Comparison of ENCODE assay signal across 12 cellular contexts in genomic region chr1:173506437-173506836, GRCh38. TPM values are rescaled to one million over a fixed set of nuclear protein-coding genes. Genes with fewer than 3 reads are reported as not detected.
DNase-seq lines count a peak whose midpoint lies in the region; ATAC-seq and TF ChIP-seq lines count a peak whose summit lies in the region.
"Had no signal": no experiment of that assay in that cellular context is flagged by ENCODE, and none has a peak within 500 bp of the region (broad histone marks: within the 10 kb centered on the region; RNA-seq: fewer than 3 reads in every experiment).

No MANE protein-coding gene starts in this region.

- POLR2A ChIA-PET in MCF 10A (lab: Yijun Ruan, JAX), result interaction anchor here (0.6 to 7.8 kb wide), 14 partner anchors 9 to 787 kb away, joined by 3 to 77 read pairs (median 5); partner anchors contain the start of genes KLHL20 and PRDX6

- no peak for TF ChIP-seq POLR2A in breast epithelium (IDR thresholded peaks at IDR 0.05)

- intact Hi-C loops in MCF 10A (cut with micrococcal nuclease) (loop anchor here (2.0 to 10.0 kb wide), 3 partner anchors 28 to 208 kb away; partner anchors contain the start of gene KLHL20), breast epithelium (cut with DNase I; ENCODE audit: low total_unique reads) (loop anchor here (5.0 kb wide), 1 partner anchor 289 kb away; no protein-coding TSS in a partner anchor), upper lobe of right lung (cut with DNase I) (no loop called here)

- CTCF ChIA-PET in MCF 10A (lab: Yijun Ruan, JAX), result interaction anchor here (0.6 to 3.5 kb wide), 13 partner anchors 15 to 245 kb away, joined by 3 to 26 read pairs (median 3); partner anchors contain the start of gene SLC9C2

- H3K4me1 ChIP-seq in breast epithelium, result no peaks in the 10 kb centered on the region
- H3K4me1 ChIP-seq in upper lobe of right lung, result peaks cover 3% of the 10 kb centered on the region
- H3K4me1 ChIP-seq: BLaER1 treated with 17β-estradiol and CSF1 and Interleukin-3, amounts not matched to agents 10 nM and 100 nM had no signal

- no peak overlapping the region for H3K4me3 ChIP-seq in breast epithelium
- H3K4me3 ChIP-seq in upper lobe of right lung, result no peak overlapping the region
- H3K4me3 ChIP-seq: BLaER1 treated with 17β-estradiol and CSF1 and Interleukin-3, amounts not matched to agents 10 nM and 100 nM had no signal

- BruUV-seq in MCF 10A (replicated peaks; lab: Mats Ljungman, UMichigan), result no TSS peak

- H3K4me3 Mint-ChIP-seq in MCF 10A (ENCODE audit: unreplicated experiment), result no peak overlapping the region
- H3K4me3 Mint-ChIP-seq: activated T-helper 1 cell treated with anti-CD3 and anti-CD28 coated beads, Interleukin-12 subunit alpha, Interleukin-12 subunit beta, Interleukin-2, Interleukin-4 antibody, amounts not matched to agents 30 ng/mL and 10 ng/mL and 1 ng/mL, durations not matched to agents 14 hours and 24 hours and 36 hours had no signal

- in situ Hi-C loops in KBM-7 (cut with MboI; ENCODE audit: low pct_unique_long_range_greater_than_20kb, low sequenced_read_pairs), result no loop called here

- no peaks in the 10 kb centered on the region for H3K27me3 Mint-ChIP-seq in MCF 10A (ENCODE audit: insufficient read depth, unreplicated experiment)

- no peaks in the 10 kb centered on the region for H3K9me3 ChIP-seq in breast epithelium
- no peaks in the 10 kb centered on the region for H3K9me3 ChIP-seq in upper lobe of right lung
- H3K9me3 ChIP-seq: BLaER1 treated with 17β-estradiol and CSF1 and Interleukin-3, amounts not matched to agents 10 nM and 100 nM had no signal

- H3K27ac ChIP-seq in breast epithelium, result no peak overlapping the region
- H3K27ac ChIP-seq in upper lobe of right lung, result peak overlapping the region; percentile 72
- H3K27ac ChIP-seq: BLaER1 treated with 17β-estradiol and CSF1 and Interleukin-3, amounts not matched to agents 10 nM and 100 nM had no signal

- peaks cover 26% of the 10 kb centered on the region for H3K4me1 Mint-ChIP-seq in MCF 10A (ENCODE audit: insufficient read depth, unreplicated experiment)

- H3K27me3 ChIP-seq in breast epithelium (no peaks in the 10 kb centered on the region), upper lobe of right lung (no peaks in the 10 kb centered on the region)
- H3K27me3 ChIP-seq: BLaER1 treated with 17β-estradiol and CSF1 and Interleukin-3, amounts not matched to agents 10 nM and 100 nM had no signal

- ATAC-seq in upper lobe of right lung, result peak; percentile 70
- no peak for ATAC-seq in HG03571 (IDR thresholded peaks at IDR 0.05; ENCODE audit: unreplicated experiment)
- ATAC-seq in GM21723 (IDR thresholded peaks at IDR 0.05; ENCODE audit: unreplicated experiment), result no peak

- H3K27ac Mint-ChIP-seq in MCF 10A (ENCODE audit: low read depth, unreplicated experiment), result peak overlapping the region; percentile 76
- H3K27ac Mint-ChIP-seq: activated T-helper 1 cell treated with anti-CD3 and anti-CD28 coated beads, Interleukin-12 subunit alpha, Interleukin-12 subunit beta, Interleukin-2, Interleukin-4 antibody, amounts not matched to agents 30 ng/mL and 10 ng/mL and 1 ng/mL, durations not matched to agents 14 hours and 24 hours and 36 hours had no signal

- TF ChIP-seq CTCF in MCF 10A (IDR thresholded peaks at IDR 0.05; ENCODE audit: unreplicated experiment) (peak; percentile 51), breast epithelium (IDR thresholded peaks at IDR 0.05) (no peak), upper lobe of right lung (IDR thresholded peaks at IDR 0.05) (no peak)

- DNase-seq in MCF 10A (ENCODE audit: unreplicated experiment) (peak; percentile 74), breast epithelium (ENCODE audit: low spot score in 2 of 2) (no peak), RPMI8226 (peak; percentile 20), iPS-NIHi11 (ENCODE audit: low spot score) (peak; percentile 26), upper lobe of right lung (no peak), KBM-7 (no peak)
- DNase-seq: NCI-H1105; stimulated activated CD4-positive, alpha-beta T cell treated with anti-CD3 and anti-CD28 coated beads, Interleukin-2, amount 100 ng/mL, for 48 hours had no signal

- H3K36me3 ChIP-seq in breast epithelium, result no peaks in the 10 kb centered on the region
- H3K36me3 ChIP-seq in upper lobe of right lung, result no peaks in the 10 kb centered on the region
- H3K36me3 ChIP-seq: BLaER1 treated with 17β-estradiol and CSF1 and Interleukin-3, amounts not matched to agents 10 nM and 100 nM had no signal

- H3K36me3 Mint-ChIP-seq in MCF 10A (ENCODE audit: insufficient read depth, unreplicated experiment), result no peaks in the 10 kb centered on the region

- H3K9me3 Mint-ChIP-seq in MCF 10A (ENCODE audit: unreplicated experiment), result no peaks in the 10 kb centered on the region
- H3K9me3 Mint-ChIP-seq: activated T-helper 1 cell treated with anti-CD3 and anti-CD28 coated beads, Interleukin-12 subunit alpha, Interleukin-12 subunit beta, Interleukin-2, Interleukin-4 antibody, amounts not matched to agents 30 ng/mL and 10 ng/mL and 1 ng/mL, durations not matched to agents 14 hours and 24 hours and 36 hours had no signal

RNA-seq across cellular contexts. Expression of gene PRDX6, which starts 29.3 kb away (rescaled TPM):
- total RNA-seq in MCF 10A (2022) (502 and 563 TPM in 2 replicates), breast epithelium (100 to 1,000 TPM; 250 to 691 (median 267) TPM), upper lobe of right lung (201 TPM)

Comparison
In these comparisons a context has a peak if more than half of its experiments do, and no peak if none do; other contexts are left out.
1. DNase-seq: peak in MCF 10A (single experiment), RPMI8226 (single experiment) and iPS-NIHi11 (single experiment); none in breast epithelium (0 of 2), upper lobe of right lung (single experiment) and KBM-7 (single experiment).